13 cellular contexts compared by ENCODE assay signal in genomic region chr14:93759781-93760307, GRCh38. TPM values are rescaled to one million over a fixed set of nuclear protein-coding genes. Genes with fewer than 3 reads are reported as not detected.
DNase-seq lines count a peak whose midpoint lies in the region; ATAC-seq, FAIRE-seq and TF ChIP-seq lines count a peak whose summit lies in the region.
"Had no signal": no experiment of that assay in that cellular context is flagged by ENCODE, and none has a peak within 500 bp of the region (broad histone marks: within the 10 kb centered on the region; RNA-seq: fewer than 3 reads in every experiment).

No MANE protein-coding gene starts in this region.

- peak; percentile 24 to 84 (median 70) for ATAC-seq in heart right ventricle
- ATAC-seq in HG02588 (IDR thresholded peaks at IDR 0.05; ENCODE audit: unreplicated experiment), result no peak
- ATAC-seq: activated CD8-positive, alpha-beta T cell treated with anti-CD3 and anti-CD28 coated beads for 36 hours had no signal

- no peak overlapping the region for H3K4me3 ChIP-seq in heart right ventricle
- H3K4me3 ChIP-seq in prostate gland, result no peak overlapping the region
- H3K4me3 ChIP-seq: skin epidermis had no signal

- TF ChIP-seq CTCF in heart right ventricle (IDR thresholded peaks at IDR 0.05) (no peak), prostate gland (IDR thresholded peaks at IDR 0.05) (no peak)

- H3K36me3 ChIP-seq in heart right ventricle (no peaks in the 10 kb centered on the region), prostate gland (no peaks in the 10 kb centered on the region)

- H3K27ac ChIP-seq in heart right ventricle, result peak overlapping the region; percentile 7 to 65 (median 54)
- peak overlapping the region in 1 of 2 donors; percentile 33 for H3K27ac ChIP-seq in prostate gland
- H3K27ac ChIP-seq: skin epidermis had no signal

- no peak for FAIRE-seq in GM19239 (lab: Jason Lieb, UNC)

- DNase-seq in DMS 273 (lab: John Stamatoyannopoulos, UW; ENCODE audit: unreplicated experiment) (peak; percentile 96), NCI-H82 treated with DMSO at 0.1 percent for 48 hours (lab: John Stamatoyannopoulos, UW; ENCODE audit: unreplicated experiment) (peak; percentile 2), heart right ventricle (peak; percentile 33 to 77), prostate gland (ENCODE audit: low spot score) (peak; percentile 36), Kasumi-1 (lab: John Stamatoyannopoulos, UW) (no peak), OCI-M1 (lab: John Stamatoyannopoulos, UW) (no peak), GM19239 (ENCODE audit: insufficient read length, low spot score) (no peak)
- DNase-seq: activated CD8-positive, alpha-beta T cell treated with anti-CD3 and anti-CD28 coated beads for 36 hours; erythroblast had no signal

- no peak for TF ChIP-seq POLR2A in prostate gland (IDR thresholded peaks at IDR 0.05)

- H3K27me3 ChIP-seq in heart right ventricle, result no peaks in the 10 kb centered on the region
- H3K27me3 ChIP-seq in prostate gland (replicated peaks; ENCODE audit: insufficient read depth), result no peaks in the 10 kb centered on the region

- H3K4me1 ChIP-seq in heart right ventricle, result peaks cover 3 to 28% (median 11%) of the 10 kb centered on the region in 9 donors
- H3K4me1 ChIP-seq in prostate gland (replicated peaks), result peaks cover 5% of the 10 kb centered on the region

- H3K9me3 ChIP-seq in heart right ventricle (no peaks in the 10 kb centered on the region), prostate gland (no peaks in the 10 kb centered on the region)

- intact Hi-C loops in heart right ventricle (cut with DNase I), result no loop called here
- intact Hi-C loops in prostate gland (cut with DNase I), result no loop called here

- 18 to 28% methylated on average over 14 of the region's 14 CpGs for WGBS in heart right ventricle, 2 donors
- whole genome bisulfite sequencing in prostate gland, result 9% methylated on average over 12 of the region's 14 CpGs

RNA-seq across cellular contexts. Expression of gene PRIMA1, which starts 28.4 kb away (rescaled TPM):
- total RNA-seq in heart right ventricle, result 10 to 100 TPM in 1 of 10 donors, 1 to 10 TPM in 9; 1.8 to 12.7 (median 4.1) TPM
- 10 to 100 TPM in 1 of 2 donors, 1 to 10 TPM in 1; 2.2 to 16.3 TPM for polyA plus RNA-seq in heart right ventricle
- total RNA-seq in prostate gland, result 1 to 10 TPM; 3.6 to 9.8 TPM
- total RNA-seq: activated CD8-positive, alpha-beta T cell treated with anti-CD3 and anti-CD28 coated beads for 36 hours; kidney epithelial cell had no signal
- polyA plus RNA-seq: CD14-positive monocyte had no signal

Comparison
In these comparisons a context has a peak if more than half of its experiments do, and no peak if none do; other contexts are left out.
1. DNase-seq: peak in DMS 273 (single experiment), NCI-H82 treated with DMSO at 0.1 percent for 48 hours (single experiment), heart right ventricle (2 of 2) and prostate gland (single experiment); none in Kasumi-1 (0 of 2), OCI-M1 (single experiment) and GM19239 (single experiment).